In genomic region chr1:108142258-108142657, GRCh38 we compare ENCODE assay signal across 1 cellular context.
TF ChIP-seq lines count a peak whose summit lies in the region.

No MANE protein-coding gene starts in this region.

TF ChIP-seq in IMR-90, 13 proteins besides CTCF, POLR2A, EP300 and RAD21 (continued from another document):
- TF ChIP-seq, protein P1, sequence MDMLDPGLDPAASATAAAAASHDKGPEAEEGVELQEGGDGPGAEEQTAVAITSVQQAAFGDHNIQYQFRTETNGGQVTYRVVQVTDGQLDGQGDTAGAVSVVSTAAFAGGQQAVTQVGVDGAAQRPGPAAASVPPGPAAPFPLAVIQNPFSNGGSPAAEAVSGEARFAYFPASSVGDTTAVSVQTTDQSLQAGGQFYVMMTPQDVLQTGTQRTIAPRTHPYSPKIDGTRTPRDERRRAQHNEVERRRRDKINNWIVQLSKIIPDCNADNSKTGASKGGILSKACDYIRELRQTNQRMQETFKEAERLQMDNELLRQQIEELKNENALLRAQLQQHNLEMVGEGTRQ (IDR thresholded peaks at IDR 0.05; ENCODE audit: low read depth, low read length) = no peak
- TF ChIP-seq NFE2L2 (IDR thresholded peaks at IDR 0.05; ENCODE audit: low read depth, low read length) (no peak), MAZ (IDR thresholded peaks at IDR 0.05; ENCODE audit: borderline replicate concordance, low read depth, low read length) (no peak), CEBPB (IDR thresholded peaks at IDR 0.05; ENCODE audit: low read depth, low read length) (no peak), RFX5 (IDR thresholded peaks at IDR 0.05; ENCODE audit: low read depth, low read length) (no peak), MXI1 (IDR thresholded peaks at IDR 0.05; ENCODE audit: borderline replicate concordance, low read depth, low read length) (no peak)
